In genomic region chr12:88207921-88208640, GRCh38 we compare ENCODE assay signal across 13 cellular contexts.
DNase-seq lines count a peak whose midpoint lies in the region; ATAC-seq and TF ChIP-seq lines count a peak whose summit lies in the region.
"Had no signal": no experiment of that assay in that cellular context is flagged by ENCODE, and none has a peak within 500 bp of the region (broad histone marks: within the 10 kb centered on the region; RNA-seq: fewer than 3 reads in every experiment).

No MANE protein-coding gene starts in this region.

- H3K4me3 ChIP-seq in cardiac fibroblast (replicated peaks in 1 of 2; ENCODE audit: low read depth in 2 of 2, low read length in 2 of 2) (no peak overlapping the region), neural progenitor cell (no peak overlapping the region), HAP-1 (no peak overlapping the region)
- H3K4me3 ChIP-seq: adrenal gland had no signal

- H3K9me3 Mint-ChIP-seq in neural progenitor cell, result peaks cover 47% of the 10 kb centered on the region

- no peak for ATAC-seq in GM19452 (IDR thresholded peaks at IDR 0.05; ENCODE audit: unreplicated experiment)

- H3K9me3 ChIP-seq in neural progenitor cell (ENCODE audit: low read depth) (no peaks in the 10 kb centered on the region), HAP-1 (peaks cover 6% of the 10 kb centered on the region)
- H3K9me3 ChIP-seq: adrenal gland, BE2C had no signal

- H3K4me3 Mint-ChIP-seq in neural progenitor cell, result no peak overlapping the region

- no peaks in the 10 kb centered on the region for H3K36me3 Mint-ChIP-seq in neural progenitor cell

- in situ Hi-C loops in HAP-1 (cut with MboI; ENCODE audit: low sequenced_read_pairs), result no loop called here

- H3K36me3 ChIP-seq in neural progenitor cell (no peaks in the 10 kb centered on the region), HAP-1 (replicated peaks) (no peaks in the 10 kb centered on the region)
- H3K36me3 ChIP-seq: adrenal gland, BE2C had no signal

- H2AFZ ChIP-seq in neural progenitor cell (replicated peaks), result no peak overlapping the region

- TF ChIP-seq CTCF in AG09319 (IDR thresholded peaks at IDR 0.05; ENCODE audit: low read depth, low read length) (no peak), cardiac fibroblast (IDR thresholded peaks at IDR 0.05; ENCODE audit: low read depth, low read length) (no peak), neural progenitor cell (IDR thresholded peaks at IDR 0.05) (no peak)

- H3K27me3 Mint-ChIP-seq in neural progenitor cell (ENCODE audit: insufficient read depth, low read depth), result peaks cover 8% of the 10 kb centered on the region

- DNase-seq in AG09319 (ENCODE audit: extremely low read depth, low read depth), result peak; percentile 44
- DNase-seq in LHCN-M2 (ENCODE audit: low read depth), result peak; percentile 60
- DNase-seq in cardiac fibroblast (ENCODE audit: low read depth in 2 of 2), result peak; percentile 81 to 87
- DNase-seq in neural progenitor cell (ENCODE audit: low spot score), result no peak
- DNase-seq in RPMI8226, result no peak
- no peak for DNase-seq in NCI-H1417 treated with DMSO at 0.1 percent for 48 hours (lab: John Stamatoyannopoulos, UW)
- no peak for DNase-seq in HAP-1 (ENCODE audit: low spot score in 2 of 2)
- DNase-seq: BE2C, hypothalamus, NCI-H187 treated with DMSO at 0.1 percent for 48 hours, nucleus accumbens had no signal

- no peaks in the 10 kb centered on the region for H3F3A ChIP-seq in neural progenitor cell (ENCODE audit: low read depth)

- H3K27ac ChIP-seq in neural progenitor cell, result no peak overlapping the region
- H3K27ac ChIP-seq: adrenal gland had no signal

- H3K27ac Mint-ChIP-seq in neural progenitor cell, result peak overlapping the region; percentile 78

- H3K4me1 ChIP-seq in neural progenitor cell (no peaks in the 10 kb centered on the region), HAP-1 (no peaks in the 10 kb centered on the region)
- H3K4me1 ChIP-seq: adrenal gland, BE2C had no signal

- H3K4me1 Mint-ChIP-seq in neural progenitor cell, result no peaks in the 10 kb centered on the region

- no peak overlapping the region for H3K9ac ChIP-seq in neural progenitor cell

- H3K4me2 ChIP-seq in neural progenitor cell, result no peak overlapping the region

- no peaks in the 10 kb centered on the region for H4K20me1 ChIP-seq in neural progenitor cell (ENCODE audit: low read depth)

- H3K27me3 ChIP-seq in neural progenitor cell (no peaks in the 10 kb centered on the region), HAP-1 (ENCODE audit: low read depth) (no peaks in the 10 kb centered on the region)
- H3K27me3 ChIP-seq: adrenal gland, BE2C had no signal

- no peaks in the 10 kb centered on the region for H3K79me2 ChIP-seq in neural progenitor cell (ENCODE audit: low read depth)

Comparison
In these comparisons a context has a peak if more than half of its experiments do, and no peak if none do; other contexts are left out.
1. DNase-seq: peak in AG09319 (single experiment), LHCN-M2 (single experiment) and cardiac fibroblast (2 of 2); none in neural progenitor cell (single experiment), RPMI8226 (single experiment), NCI-H1417 treated with DMSO at 0.1 percent for 48 hours (single experiment) and HAP-1 (0 of 2).